Comparison of ENCODE assay signal across 10 cellular contexts in genomic region chr11:92340839-92341238, GRCh38.
DNase-seq lines count a peak whose midpoint lies in the region; ATAC-seq and TF ChIP-seq lines count a peak whose summit lies in the region.
"Had no signal": no experiment of that assay in that cellular context is flagged by ENCODE, and none has a peak within 500 bp of the region (broad histone marks: within the 10 kb centered on the region; RNA-seq: fewer than 3 reads in every experiment).

No MANE protein-coding gene starts in this region.

- no peaks in the 10 kb centered on the region for H3K4me1 Mint-ChIP-seq in activated naive CD8-positive, alpha-beta T cell treated with anti-CD3 and anti-CD28 coated beads, Interleukin-2, amount 50 U/mL, for 24 hours
- no peaks in the 10 kb centered on the region for H3K4me1 Mint-ChIP-seq in activated naive CD8-positive, alpha-beta T cell treated with anti-CD3 and anti-CD28 coated beads for 36 hours
- H3K4me1 Mint-ChIP-seq in endodermal cell, result no peaks in the 10 kb centered on the region
- no peaks in the 10 kb centered on the region for H3K4me1 Mint-ChIP-seq in activated CD4-positive, alpha-beta memory T cell treated with anti-CD3 and anti-CD28 coated beads, Interleukin-2, amount 10 ng/mL, durations not matched to agents 7 days and 5 days
- H3K4me1 Mint-ChIP-seq in activated CD8-positive, alpha-beta memory T cell treated with anti-CD3 and anti-CD28 coated beads, Interleukin-2, amount 10 ng/mL, durations not matched to agents 7 days and 5 days, result no peaks in the 10 kb centered on the region

- DNase-seq in activated naive CD8-positive, alpha-beta T cell treated with anti-CD3 and anti-CD28 coated beads, Interleukin-2, amount 50 U/mL, for 24 hours, result peak; percentile 1
- no peak for DNase-seq in activated naive CD8-positive, alpha-beta T cell treated with anti-CD3 and anti-CD28 coated beads for 36 hours
- peak; percentile 89 for DNase-seq in endodermal cell
- peak; percentile 56 for DNase-seq in testis
- DNase-seq in activated CD4-positive, alpha-beta memory T cell treated with anti-CD3 and anti-CD28 coated beads, Interleukin-2, amount 10 ng/mL, durations not matched to agents 7 days and 5 days, result no peak
- DNase-seq in activated CD8-positive, alpha-beta memory T cell treated with anti-CD3 and anti-CD28 coated beads, Interleukin-2, amount 10 ng/mL, durations not matched to agents 7 days and 5 days, result no peak
- DNase-seq: COR-L47, NCI-H2227 treated with DMSO at 0.1 percent for 48 hours had no signal

- WGBS in endodermal cell (ENCODE audit: insufficient coverage in 1 of 2, insufficient read length in 1 of 2), 2 experiments, result 93 to 96% methylated on average over 5 to 6 of the region's 6 CpGs
- 95 to 96% methylated on average over 6 of the region's 6 CpGs for WGBS in testis, 2 donors

- H3K79me2 ChIP-seq in Loucy (ENCODE audit: insufficient read depth, low read length), result no peaks in the 10 kb centered on the region

- H3K4me3 Mint-ChIP-seq in activated naive CD8-positive, alpha-beta T cell treated with anti-CD3 and anti-CD28 coated beads, Interleukin-2, amount 50 U/mL, for 24 hours, result no peak overlapping the region
- H3K4me3 Mint-ChIP-seq in activated naive CD8-positive, alpha-beta T cell treated with anti-CD3 and anti-CD28 coated beads for 36 hours, result no peak overlapping the region
- no peak overlapping the region for H3K4me3 Mint-ChIP-seq in endodermal cell
- no peak overlapping the region for H3K4me3 Mint-ChIP-seq in activated CD4-positive, alpha-beta memory T cell treated with anti-CD3 and anti-CD28 coated beads, Interleukin-2, amount 10 ng/mL, durations not matched to agents 7 days and 5 days
- H3K4me3 Mint-ChIP-seq in activated CD8-positive, alpha-beta memory T cell treated with anti-CD3 and anti-CD28 coated beads, Interleukin-2, amount 10 ng/mL, durations not matched to agents 7 days and 5 days, result no peak overlapping the region

- no peak overlapping the region for H3K4me2 ChIP-seq in Loucy (ENCODE audit: low read depth, low read length, poor library complexity, severe bottlenecking)

- ATAC-seq in activated naive CD8-positive, alpha-beta T cell treated with anti-CD3 and anti-CD28 coated beads, Interleukin-2, amount 50 U/mL, for 24 hours, result no peak
- no peak for ATAC-seq in activated CD8-positive, alpha-beta memory T cell treated with anti-CD3 and anti-CD28 coated beads, Interleukin-2, amount 10 ng/mL, durations not matched to agents 7 days and 5 days
- ATAC-seq in HG03442 (IDR thresholded peaks at IDR 0.05; ENCODE audit: unreplicated experiment), result no peak

- H3K27me3 ChIP-seq in Loucy (ENCODE audit: insufficient read depth, low read length, poor library complexity, severe bottlenecking), result no peaks in the 10 kb centered on the region
- no peaks in the 10 kb centered on the region for H3K27me3 ChIP-seq in endodermal cell (ENCODE audit: control insufficient read depth, insufficient read depth, low read length, poor library complexity, severe bottlenecking)
- no peaks in the 10 kb centered on the region for H3K27me3 ChIP-seq in testis

- no peaks in the 10 kb centered on the region for H4K20me1 ChIP-seq in Loucy (ENCODE audit: insufficient read depth, low read length, poor library complexity, severe bottlenecking)

- no peaks in the 10 kb centered on the region for H3K36me3 Mint-ChIP-seq in activated naive CD8-positive, alpha-beta T cell treated with anti-CD3 and anti-CD28 coated beads, Interleukin-2, amount 50 U/mL, for 24 hours (ENCODE audit: low read depth)
- no peaks in the 10 kb centered on the region for H3K36me3 Mint-ChIP-seq in activated naive CD8-positive, alpha-beta T cell treated with anti-CD3 and anti-CD28 coated beads for 36 hours
- no peaks in the 10 kb centered on the region for H3K36me3 Mint-ChIP-seq in endodermal cell (ENCODE audit: low read depth)
- no peaks in the 10 kb centered on the region for H3K36me3 Mint-ChIP-seq in activated CD4-positive, alpha-beta memory T cell treated with anti-CD3 and anti-CD28 coated beads, Interleukin-2, amount 10 ng/mL, durations not matched to agents 7 days and 5 days (ENCODE audit: low read depth)
- H3K36me3 Mint-ChIP-seq in activated CD8-positive, alpha-beta memory T cell treated with anti-CD3 and anti-CD28 coated beads, Interleukin-2, amount 10 ng/mL, durations not matched to agents 7 days and 5 days, result no peaks in the 10 kb centered on the region

- H3K9me2 ChIP-seq in Loucy (replicated peaks; ENCODE audit: low read depth, low read length), result no peaks in the 10 kb centered on the region

- no peaks in the 10 kb centered on the region for H3K27me3 Mint-ChIP-seq in activated naive CD8-positive, alpha-beta T cell treated with anti-CD3 and anti-CD28 coated beads, Interleukin-2, amount 50 U/mL, for 24 hours
- H3K27me3 Mint-ChIP-seq in activated naive CD8-positive, alpha-beta T cell treated with anti-CD3 and anti-CD28 coated beads for 36 hours, result no peaks in the 10 kb centered on the region
- no peaks in the 10 kb centered on the region for H3K27me3 Mint-ChIP-seq in endodermal cell (ENCODE audit: insufficient read depth)
- H3K27me3 Mint-ChIP-seq in activated CD4-positive, alpha-beta memory T cell treated with anti-CD3 and anti-CD28 coated beads, Interleukin-2, amount 10 ng/mL, durations not matched to agents 7 days and 5 days, result no peaks in the 10 kb centered on the region
- H3K27me3 Mint-ChIP-seq in activated CD8-positive, alpha-beta memory T cell treated with anti-CD3 and anti-CD28 coated beads, Interleukin-2, amount 10 ng/mL, durations not matched to agents 7 days and 5 days, result no peaks in the 10 kb centered on the region

- H3K27ac Mint-ChIP-seq in activated naive CD8-positive, alpha-beta T cell treated with anti-CD3 and anti-CD28 coated beads, Interleukin-2, amount 50 U/mL, for 24 hours, result no peak overlapping the region
- H3K27ac Mint-ChIP-seq in activated naive CD8-positive, alpha-beta T cell treated with anti-CD3 and anti-CD28 coated beads for 36 hours, result no peak overlapping the region
- no peak overlapping the region for H3K27ac Mint-ChIP-seq in endodermal cell
- H3K27ac Mint-ChIP-seq in activated CD4-positive, alpha-beta memory T cell treated with anti-CD3 and anti-CD28 coated beads, Interleukin-2, amount 10 ng/mL, durations not matched to agents 7 days and 5 days, result no peak overlapping the region
- no peak overlapping the region for H3K27ac Mint-ChIP-seq in activated CD8-positive, alpha-beta memory T cell treated with anti-CD3 and anti-CD28 coated beads, Interleukin-2, amount 10 ng/mL, durations not matched to agents 7 days and 5 days

- TF ChIP-seq POLR2A in testis (IDR thresholded peaks at IDR 0.05), result no peak

- H2AFZ ChIP-seq in Loucy (ENCODE audit: low read length), result no peak overlapping the region

- no peaks in the 10 kb centered on the region for H3F3A ChIP-seq in Loucy (ENCODE audit: low read depth)

- H3K36me3 ChIP-seq in Loucy (ENCODE audit: insufficient read depth, low read length) (no peaks in the 10 kb centered on the region), endodermal cell (ENCODE audit: control insufficient read depth, insufficient read depth, low read length) (no peaks in the 10 kb centered on the region), testis (ENCODE audit: low read depth, missing control alignments) (no peaks in the 10 kb centered on the region)

- CTCF ChIA-PET in activated CD4-positive, alpha-beta memory T cell treated with anti-CD3 and anti-CD28 coated beads, Interleukin-2, amount 10 ng/mL, durations not matched to agents 7 days and 5 days (lab: Charles Lee), result interaction anchor here (0.5 kb wide), 1 partner anchor 788 kb away, joined by 6 read pairs; no protein-coding TSS in a partner anchor
- CTCF ChIA-PET in activated CD8-positive, alpha-beta memory T cell treated with anti-CD3 and anti-CD28 coated beads, Interleukin-2, amount 10 ng/mL, durations not matched to agents 7 days and 5 days (lab: Charles Lee), result no interaction called here

- H3K9me3 ChIP-seq in Loucy (ENCODE audit: insufficient read depth, low read depth, low read length) (no peaks in the 10 kb centered on the region), endodermal cell (ENCODE audit: control insufficient read depth, low read length) (no peaks in the 10 kb centered on the region), testis (no peaks in the 10 kb centered on the region)

- intact Hi-C loops in testis (cut with DNase I; ENCODE audit: low total_unique reads), result no loop called here

- TF ChIP-seq CTCF in Loucy (conservative IDR thresholded peaks at IDR 0.05; ENCODE audit: low read length) (peak; percentile 76), endodermal cell (conservative IDR thresholded peaks at IDR 0.05) (peak; percentile 86), testis (IDR thresholded peaks at IDR 0.05) (peak in 1 of 3 experiments; percentile 30)

- POLR2A ChIA-PET in activated CD4-positive, alpha-beta memory T cell treated with anti-CD3 and anti-CD28 coated beads, Interleukin-2, amount 10 ng/mL, durations not matched to agents 7 days and 5 days (lab: Charles Lee), result no interaction called here

- H3K27ac ChIP-seq in endodermal cell (ENCODE audit: low read depth, low read length) (no peak overlapping the region), testis (no peak overlapping the region)

- no peaks in the 10 kb centered on the region for H3K4me1 ChIP-seq in Loucy (ENCODE audit: insufficient read depth, low read length, poor library complexity, severe bottlenecking)
- H3K4me1 ChIP-seq in endodermal cell (ENCODE audit: control insufficient read depth, insufficient read depth, low read length), result no peaks in the 10 kb centered on the region
- no peaks in the 10 kb centered on the region for H3K4me1 ChIP-seq in testis

- no peak overlapping the region for H3K9ac ChIP-seq in Loucy (ENCODE audit: low read depth, low read length, poor library complexity, severe bottlenecking)
- H3K9ac ChIP-seq in endodermal cell (ENCODE audit: extremely low read depth, low read length, poor library complexity, severe bottlenecking), result no peak overlapping the region

- H3K4me3 ChIP-seq in Loucy (ENCODE audit: low read length, poor library complexity, severe bottlenecking), result no peak overlapping the region
- H3K4me3 ChIP-seq in endodermal cell (ENCODE audit: low read length), result no peak overlapping the region
- no peak overlapping the region for H3K4me3 ChIP-seq in testis

- H3K9me3 Mint-ChIP-seq in activated naive CD8-positive, alpha-beta T cell treated with anti-CD3 and anti-CD28 coated beads, Interleukin-2, amount 50 U/mL, for 24 hours, result peaks cover 7% of the 10 kb centered on the region
- peaks cover 2% of the 10 kb centered on the region for H3K9me3 Mint-ChIP-seq in activated naive CD8-positive, alpha-beta T cell treated with anti-CD3 and anti-CD28 coated beads for 36 hours
- no peaks in the 10 kb centered on the region for H3K9me3 Mint-ChIP-seq in endodermal cell
- H3K9me3 Mint-ChIP-seq in activated CD4-positive, alpha-beta memory T cell treated with anti-CD3 and anti-CD28 coated beads, Interleukin-2, amount 10 ng/mL, durations not matched to agents 7 days and 5 days, result peaks cover 9% of the 10 kb centered on the region
- H3K9me3 Mint-ChIP-seq in activated CD8-positive, alpha-beta memory T cell treated with anti-CD3 and anti-CD28 coated beads, Interleukin-2, amount 10 ng/mL, durations not matched to agents 7 days and 5 days (ENCODE audit: low read depth), result no peaks in the 10 kb centered on the region

Comparison
In these comparisons a context has a peak if more than half of its experiments do, and no peak if none do; other contexts are left out.
1. DNase-seq: peak in activated naive CD8-positive, alpha-beta T cell treated with anti-CD3 and anti-CD28 coated beads, Interleukin-2, amount 50 U/mL, for 24 hours (single experiment), endodermal cell (single experiment) and testis (single experiment); none in activated naive CD8-positive, alpha-beta T cell treated with anti-CD3 and anti-CD28 coated beads for 36 hours (single experiment), activated CD4-positive, alpha-beta memory T cell treated with anti-CD3 and anti-CD28 coated beads, Interleukin-2, amount 10 ng/mL, durations not matched to agents 7 days and 5 days (single experiment) and activated CD8-positive, alpha-beta memory T cell treated with anti-CD3 and anti-CD28 coated beads, Interleukin-2, amount 10 ng/mL, durations not matched to agents 7 days and 5 days (single experiment).